ENCODE assay signal across 11 cellular contexts in the genomic region with DNA sequence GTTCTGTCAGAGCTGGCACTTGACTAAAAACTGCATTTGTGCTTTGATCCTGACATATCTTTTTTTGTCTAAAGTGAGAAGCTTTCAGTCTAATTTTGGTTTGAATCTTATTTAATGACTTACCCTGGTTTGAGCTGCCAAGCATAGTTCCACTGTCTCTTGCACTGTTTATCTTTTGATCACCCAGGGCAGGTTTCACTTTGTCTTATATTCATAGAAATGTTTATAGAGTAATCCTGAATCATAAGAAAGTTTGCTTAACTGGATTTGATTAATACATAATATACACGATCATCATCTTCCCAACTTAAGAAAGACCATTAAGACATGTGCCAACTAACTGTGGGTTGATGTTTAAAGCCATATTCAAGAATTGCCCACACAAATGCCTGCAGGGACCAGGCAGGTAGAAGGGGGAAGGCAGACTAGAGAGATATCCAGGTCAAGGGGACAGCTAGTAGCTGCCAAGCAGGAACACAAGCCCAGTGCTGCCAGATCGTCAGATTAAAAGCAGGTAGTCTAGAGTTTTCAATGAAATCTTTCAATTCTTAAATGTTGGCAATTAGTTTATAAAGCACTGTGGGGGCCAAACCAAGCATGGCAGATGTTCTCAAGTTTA. TPM values are rescaled to one million over a fixed set of nuclear protein-coding genes. Genes with fewer than 3 reads are reported as not detected.
DNase-seq lines count a peak whose midpoint lies in the region; ATAC-seq and TF ChIP-seq lines count a peak whose summit lies in the region.
"Had no signal": no experiment of that assay in that cellular context is flagged by ENCODE, and none has a peak within 500 bp of the region (broad histone marks: within the 10 kb centered on the region; RNA-seq: fewer than 3 reads in every experiment).

No MANE protein-coding gene starts in this region.

- no peaks in the 10 kb centered on the region; the same call in 1 of the 2 replicates for H3K27me3 ChIP-seq in H7 (ENCODE audit: control insufficient read depth, insufficient read depth, low read length)
- H3K27me3 ChIP-seq: uterus had no signal

- H3K36me3 ChIP-seq in H7 (replicated peaks; ENCODE audit: control insufficient read depth, insufficient read depth, low read length) = no peaks in the 10 kb centered on the region
- H3K36me3 ChIP-seq: uterus had no signal

- peaks cover 2% of the 10 kb centered on the region for H3K36me3 Mint-ChIP-seq in activated naive CD4-positive, alpha-beta T cell treated with anti-CD3 and anti-CD28 coated beads, Interleukin-2, amount 50 U/mL, for 24 hours

- H3K4me1 Mint-ChIP-seq in activated naive CD4-positive, alpha-beta T cell treated with anti-CD3 and anti-CD28 coated beads, Interleukin-2, amount 50 U/mL, for 24 hours = peaks cover 28% of the 10 kb centered on the region

- no peak for DNase-seq in activated naive CD4-positive, alpha-beta T cell treated with Interleukin-2 at 50 U/mL for 16 hours
- peak; percentile 13 for DNase-seq in fibroblast of the aortic adventitia (ENCODE audit: low read depth)
- DNase-seq in H7 = no peak
- no peak for DNase-seq in hippocampal formation (lab: John Stamatoyannopoulos, UW)
- DNase-seq: activated gamma-delta T cell, dermis blood vessel endothelial cell, uterus had no signal

- ATAC-seq in HG03432 (IDR thresholded peaks at IDR 0.05; ENCODE audit: unreplicated experiment) (no peak), GM18498 (IDR thresholded peaks at IDR 0.05; ENCODE audit: unreplicated experiment) (no peak)

- peak overlapping the region; percentile 70 for H3K27ac Mint-ChIP-seq in activated naive CD4-positive, alpha-beta T cell treated with anti-CD3 and anti-CD28 coated beads, Interleukin-2, amount 50 U/mL, for 24 hours

- TF ChIP-seq CTCF in WI38 (IDR thresholded peaks at IDR 0.05; ENCODE audit: low read depth, low read length) (no peak), fibroblast of the aortic adventitia (IDR thresholded peaks at IDR 0.05; ENCODE audit: insufficient read depth, low read length) (no peak)

- peak overlapping the region; percentile 80 for H3K4me3 Mint-ChIP-seq in activated naive CD4-positive, alpha-beta T cell treated with anti-CD3 and anti-CD28 coated beads, Interleukin-2, amount 50 U/mL, for 24 hours

- no peaks in the 10 kb centered on the region for H3K9me3 Mint-ChIP-seq in activated naive CD4-positive, alpha-beta T cell treated with anti-CD3 and anti-CD28 coated beads, Interleukin-2, amount 50 U/mL, for 24 hours

- H3K27me3 Mint-ChIP-seq in activated naive CD4-positive, alpha-beta T cell treated with anti-CD3 and anti-CD28 coated beads, Interleukin-2, amount 50 U/mL, for 24 hours = no peaks in the 10 kb centered on the region

- H3K4me3 ChIP-seq in WI38 (ENCODE audit: low read depth, low read length) = peak overlapping the region; percentile 74
- peak overlapping the region; percentile 20 for H3K4me3 ChIP-seq in fibroblast of the aortic adventitia (ENCODE audit: low read depth, low read length)
- H3K4me3 ChIP-seq in H7 (ENCODE audit: insufficient read depth, low read depth, low read length) = no peak overlapping the region
- H3K4me3 ChIP-seq: uterus had no signal

RNA-seq across cellular contexts. Expression of a gene that starts 1.9 kb away (rescaled TPM):
- 8.6 and 17.7 TPM in 2 replicates for total RNA-seq in fibroblast of the aortic adventitia (ENCODE audit: low replicate concordance)
- total RNA-seq in H7 (2014; rRNA removed; shearing (Covaris generic)) = 6.8 and 9.1 TPM in 2 replicates
